In the genomic region with DNA sequence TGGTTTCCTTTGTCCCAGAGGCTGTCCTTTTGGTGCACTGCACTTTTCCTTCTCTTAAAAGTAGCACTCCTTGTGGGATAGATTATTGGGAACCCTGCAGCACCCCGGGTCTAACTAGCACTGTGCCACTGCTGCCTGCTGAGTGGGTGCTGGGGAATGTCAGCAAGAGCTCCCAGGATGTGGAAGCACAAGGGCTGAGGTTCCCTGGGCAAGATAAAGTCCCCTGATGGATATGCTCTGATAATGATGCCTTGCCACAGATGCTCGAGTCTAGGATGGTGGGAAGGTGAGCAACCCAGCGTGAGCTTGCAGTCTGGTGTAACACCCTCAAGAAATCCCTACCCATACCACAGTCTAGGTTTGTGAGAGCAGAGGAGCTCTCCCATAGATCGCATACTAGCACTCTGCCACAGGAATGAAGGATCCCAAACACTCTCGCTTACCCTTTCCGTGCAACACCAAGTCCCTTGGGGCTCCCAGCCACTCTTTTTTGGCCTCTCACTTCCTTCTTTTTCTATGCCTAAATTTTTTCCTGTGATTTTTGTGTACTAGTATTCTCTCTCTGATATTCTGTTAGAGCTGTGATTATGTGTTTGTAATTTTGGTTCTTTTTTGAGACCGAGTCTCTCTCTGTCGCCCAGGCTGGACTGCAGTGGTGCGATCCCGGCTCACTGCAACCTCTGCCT, we compare ENCODE assay signal across 12 cellular contexts. TPM values are rescaled to one million over a fixed set of nuclear protein-coding genes. Genes with fewer than 3 reads are reported as not detected.
DNase-seq lines count a peak whose midpoint lies in the region; ATAC-seq and TF ChIP-seq lines count a peak whose summit lies in the region.
"Had no signal": no experiment of that assay in that cellular context is flagged by ENCODE, and none has a peak within 500 bp of the region (broad histone marks: within the 10 kb centered on the region; RNA-seq: fewer than 3 reads in every experiment).

No MANE protein-coding gene starts in this region.

- H3K18ac ChIP-seq in mesenchymal stem cell (ENCODE audit: low read depth in 1 of 2, low read length in 2 of 2): no peak overlapping the region

- H2BK15ac ChIP-seq in mesenchymal stem cell (ENCODE audit: low read depth, poor library complexity, severe bottlenecking): no peak overlapping the region

- no peak overlapping the region for H3K4me3 Mint-ChIP-seq in activated naive CD8-positive, alpha-beta T cell treated with anti-CD3 and anti-CD28 coated beads, Interleukin-2, amount 50 U/mL, for 24 hours
- H3K4me3 Mint-ChIP-seq: CD8-positive, alpha-beta T cell had no signal

- H2BK5ac ChIP-seq in mesenchymal stem cell (ENCODE audit: low read depth, low read length, poor library complexity, severe bottlenecking): no peak overlapping the region

- H3K36me3 Mint-ChIP-seq in activated naive CD8-positive, alpha-beta T cell treated with anti-CD3 and anti-CD28 coated beads, Interleukin-2, amount 50 U/mL, for 24 hours (ENCODE audit: low read depth): peaks cover 73% of the 10 kb centered on the region

- peaks cover 29 to 79% (median 69%) of the 10 kb centered on the region in 11 experiments for H3K36me3 ChIP-seq in BLaER1 treated with 17β-estradiol and CSF1 and Interleukin-3, amounts not matched to agents 10 nM and 100 nM
- H3K36me3 ChIP-seq in mesenchymal stem cell (ENCODE audit: control insufficient read depth in 1 of 2, insufficient read depth in 2 of 2, low read depth in 1 of 2, low read length in 2 of 2) (peaks cover 7 to 36% of the 10 kb centered on the region in 2 experiments), esophagus muscularis mucosa (peaks cover 0 to 34% (median 22%) of the 10 kb centered on the region in 4 donors)

- no peak overlapping the region for H2BK120ac ChIP-seq in mesenchymal stem cell (ENCODE audit: low read depth, low read length)

- H3K9me3 ChIP-seq in BLaER1 treated with 17β-estradiol and CSF1 and Interleukin-3, amounts not matched to agents 10 nM and 100 nM (replicated peaks in 1 of 11): peaks cover 18 to 76% (median 66%) of the 10 kb centered on the region in 11 experiments
- peaks cover 25% of the 10 kb centered on the region for H3K9me3 ChIP-seq in mesenchymal stem cell (ENCODE audit: control insufficient read depth, low read length)
- H3K9me3 ChIP-seq in esophagus muscularis mucosa: peaks cover 0 to 16% (median 0%) of the 10 kb centered on the region in 4 donors

- H4K91ac ChIP-seq in mesenchymal stem cell (ENCODE audit: low read length): no peak overlapping the region

- H3K4me2 ChIP-seq in BLaER1 treated with 17β-estradiol and CSF1 and Interleukin-3, amounts not matched to agents 10 nM and 100 nM: peak overlapping the region; percentile 7 to 65 (median 47); a peak in 18 of 22 replicates
- H3K4me2 ChIP-seq in mesenchymal stem cell (ENCODE audit: low read length, poor library complexity, severe bottlenecking): no peak overlapping the region

- intact Hi-C loops in esophagus muscularis mucosa (cut with DNase I): no loop called here

- no peak overlapping the region for H3K4ac ChIP-seq in mesenchymal stem cell (ENCODE audit: low read depth in 1 of 2, low read length in 2 of 2)

- H4K20me1 ChIP-seq in BLaER1 treated with 17β-estradiol and CSF1 and Interleukin-3, amounts not matched to agents 10 nM and 100 nM: peaks cover 22 to 98% (median 58%) of the 10 kb centered on the region in 11 experiments

- TF ChIP-seq EP300 in esophagus muscularis mucosa (IDR thresholded peaks at IDR 0.05): no peak

- no peaks in the 10 kb centered on the region for H3K27me3 Mint-ChIP-seq in activated naive CD8-positive, alpha-beta T cell treated with anti-CD3 and anti-CD28 coated beads, Interleukin-2, amount 50 U/mL, for 24 hours

- peaks cover 15% of the 10 kb centered on the region for H3K79me1 ChIP-seq in mesenchymal stem cell (replicated peaks; ENCODE audit: low read length, poor library complexity, severe bottlenecking)

- TF ChIP-seq POLR2A in esophagus muscularis mucosa (IDR thresholded peaks at IDR 0.05; ENCODE audit: low read depth): no peak

- peaks cover 79% of the 10 kb centered on the region for H3K4me1 Mint-ChIP-seq in activated naive CD8-positive, alpha-beta T cell treated with anti-CD3 and anti-CD28 coated beads, Interleukin-2, amount 50 U/mL, for 24 hours

- peaks cover 24% of the 10 kb centered on the region for H3K9me3 Mint-ChIP-seq in activated naive CD8-positive, alpha-beta T cell treated with anti-CD3 and anti-CD28 coated beads, Interleukin-2, amount 50 U/mL, for 24 hours

- DNase-seq in GM03348 (ENCODE audit: low spot score) (peak; percentile 4), mesenchymal stem cell (peak; percentile 21), esophagus muscularis mucosa (ENCODE audit: extremely low spot score) (no peak), cerebellar nuclear complex (lab: John Stamatoyannopoulos, UW) (no peak), OCI-M2 (lab: John Stamatoyannopoulos, UW; ENCODE audit: unreplicated experiment) (no peak), NCI-H526 treated with DMSO at 0.1 percent for 48 hours (lab: John Stamatoyannopoulos, UW) (no peak)
- no peak for DNase-seq in activated naive CD8-positive, alpha-beta T cell treated with anti-CD3 and anti-CD28 coated beads, Interleukin-2, amount 50 U/mL, for 24 hours
- DNase-seq: activated CD4-positive, alpha-beta T cell treated with anti-CD3 and anti-CD28 coated beads for 48 hours; CD8-positive, alpha-beta T cell; GF-D8; NCI-H1417 had no signal

- no peak overlapping the region for H2AK5ac ChIP-seq in mesenchymal stem cell (ENCODE audit: low read length, severe bottlenecking)

- WGBS in mesenchymal stem cell: 93% methylated on average over 10 of the region's 10 CpGs
- 86% methylated on average over 9 of the region's 10 CpGs for WGBS in esophagus muscularis mucosa

- no peak overlapping the region for H2AFZ ChIP-seq in mesenchymal stem cell (ENCODE audit: low read depth, low read length)

- H3K4me3 ChIP-seq in BLaER1 treated with 17β-estradiol and CSF1 and Interleukin-3, amounts not matched to agents 10 nM and 100 nM: no peak overlapping the region
- H3K4me3 ChIP-seq in mesenchymal stem cell (ENCODE audit: insufficient read depth in 1 of 2, low read depth in 1 of 2, low read length in 2 of 2) (no peak overlapping the region), esophagus muscularis mucosa (no peak overlapping the region)

- H2BK12ac ChIP-seq in mesenchymal stem cell (ENCODE audit: low read length in 2 of 2): no peak overlapping the region

- no peak for ATAC-seq in activated naive CD8-positive, alpha-beta T cell treated with anti-CD3 and anti-CD28 coated beads, Interleukin-2, amount 50 U/mL, for 24 hours
- ATAC-seq: CD8-positive, alpha-beta T cell had no signal

- no peak overlapping the region; a peak in 1 of 22 replicates for H3K27ac ChIP-seq in BLaER1 treated with 17β-estradiol and CSF1 and Interleukin-3, amounts not matched to agents 10 nM and 100 nM
- H3K27ac ChIP-seq in mesenchymal stem cell (ENCODE audit: low read length, poor library complexity, severe bottlenecking) (no peak overlapping the region), esophagus muscularis mucosa (replicated peaks in 1 of 4) (no peak overlapping the region)

- H3K23ac ChIP-seq in mesenchymal stem cell (ENCODE audit: low read length in 2 of 2): no peak overlapping the region

- peak overlapping the region; percentile 44 for H3K27ac Mint-ChIP-seq in activated naive CD8-positive, alpha-beta T cell treated with anti-CD3 and anti-CD28 coated beads, Interleukin-2, amount 50 U/mL, for 24 hours
- H3K27ac Mint-ChIP-seq: CD8-positive, alpha-beta T cell had no signal

- H4K8ac ChIP-seq in mesenchymal stem cell (ENCODE audit: low read length): no peak overlapping the region

- H3K9ac ChIP-seq in BLaER1 treated with 17β-estradiol and CSF1 and Interleukin-3, amounts not matched to agents 10 nM and 100 nM: no peak overlapping the region
- no peak overlapping the region for H3K9ac ChIP-seq in mesenchymal stem cell (ENCODE audit: low read length)

- no peak for TF ChIP-seq CTCF in esophagus muscularis mucosa (IDR thresholded peaks at IDR 0.05)

- no peaks in the 10 kb centered on the region for H3K27me3 ChIP-seq in BLaER1 treated with 17β-estradiol and CSF1 and Interleukin-3, amounts not matched to agents 10 nM and 100 nM
- no peaks in the 10 kb centered on the region for H3K27me3 ChIP-seq in mesenchymal stem cell (ENCODE audit: control insufficient read depth in 1 of 2, insufficient read depth in 1 of 2, low read length in 2 of 2)
- H3K27me3 ChIP-seq in esophagus muscularis mucosa: no peaks in the 10 kb centered on the region

- no peak overlapping the region for H3K14ac ChIP-seq in mesenchymal stem cell (ENCODE audit: low read length in 2 of 2)

- H3K4me1 ChIP-seq in BLaER1 treated with 17β-estradiol and CSF1 and Interleukin-3, amounts not matched to agents 10 nM and 100 nM: peaks cover 21 to 60% (median 24%) of the 10 kb centered on the region in 10 experiments
- H3K4me1 ChIP-seq in mesenchymal stem cell (ENCODE audit: control insufficient read depth, insufficient read depth, low read depth, low read length) (peaks cover 11% of the 10 kb centered on the region), esophagus muscularis mucosa (peaks cover 3 to 26% (median 15%) of the 10 kb centered on the region in 4 donors)

RNA-seq across cellular contexts. Expression of gene USP15, which starts 32.7 kb away (rescaled TPM):
- polyA plus RNA-seq in mesenchymal stem cell (2013, experiment 1 of 2): 50.1 TPM
- 55.0 TPM for polyA plus RNA-seq in mesenchymal stem cell (2013, experiment 2 of 2)
- 10 to 100 TPM; 38.0 to 78.5 (median 49.9) TPM for total RNA-seq in esophagus muscularis mucosa

Comparison
In these comparisons a context has a peak if more than half of its experiments do, and no peak if none do; other contexts are left out.
1. DNase-seq: peak in GM03348 (single experiment) and mesenchymal stem cell (single experiment); none in activated naive CD8-positive, alpha-beta T cell treated with anti-CD3 and anti-CD28 coated beads, Interleukin-2, amount 50 U/mL, for 24 hours (single experiment), esophagus muscularis mucosa (single experiment), cerebellar nuclear complex (0 of 2), OCI-M2 (single experiment) and NCI-H526 treated with DMSO at 0.1 percent for 48 hours (single experiment).